8 cellular contexts compared by ENCODE assay signal in the genomic region with DNA sequence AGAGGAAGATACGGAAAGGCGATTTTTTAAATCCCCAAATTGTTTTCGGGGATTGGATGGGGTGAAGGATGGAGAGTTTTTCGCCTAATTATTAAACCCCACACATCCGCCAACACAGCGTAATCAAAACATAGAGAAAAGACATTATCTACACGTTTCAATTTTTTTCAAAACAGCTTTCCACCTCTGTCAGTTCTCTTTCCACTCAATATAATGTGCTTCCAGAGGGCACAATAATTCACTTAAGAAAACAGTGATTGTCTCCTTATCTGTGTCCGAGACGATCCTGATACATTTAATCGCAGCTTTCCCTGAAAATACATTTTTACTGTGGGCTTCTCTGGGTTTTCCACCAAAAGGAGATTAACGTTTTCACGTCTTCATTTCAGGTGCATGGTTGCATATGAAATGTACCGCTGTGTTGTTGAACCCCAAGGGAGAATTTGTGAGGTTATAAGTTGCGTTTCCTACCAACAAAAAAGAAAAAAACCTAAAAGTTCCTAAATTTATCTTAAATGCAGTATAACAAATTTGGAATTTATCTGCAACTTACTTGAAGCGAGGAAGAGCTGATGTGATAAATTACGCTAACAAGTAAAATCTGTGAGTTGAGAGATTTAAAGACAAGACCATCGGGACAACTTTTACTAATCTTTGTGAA. TPM values are rescaled to one million over a fixed set of nuclear protein-coding genes. Genes with fewer than 3 reads are reported as not detected.
DNase-seq lines count a peak whose midpoint lies in the region; ATAC-seq and TF ChIP-seq lines count a peak whose summit lies in the region.

No MANE protein-coding gene starts in this region.

- POLR2A ChIA-PET in WTC11 (lab: Charles Lee) = no interaction called here

- H3F3A ChIP-seq in GM23338 (replicated peaks; ENCODE audit: low read depth) = no peaks in the 10 kb centered on the region

- no peaks in the 10 kb centered on the region for H3K36me3 ChIP-seq in GM23338 (ENCODE audit: insufficient read depth)
- no peaks in the 10 kb centered on the region for H3K36me3 ChIP-seq in left ventricle myocardium inferior
- H3K36me3 ChIP-seq in gastrocnemius medialis = no peaks in the 10 kb centered on the region

- H2AFZ ChIP-seq in GM23338 = peak overlapping the region; percentile 61

- no peaks in the 10 kb centered on the region; the same call in 2 of the 3 replicates for H3K9me3 Mint-ChIP-seq in GM23338
- H3K9me3 Mint-ChIP-seq in WTC11 = no peaks in the 10 kb centered on the region

- H3K27ac Mint-ChIP-seq in GM23338 (no peak overlapping the region), WTC11 (no peak overlapping the region)

- H3K4me3 Mint-ChIP-seq in GM23338 = peak overlapping the region; percentile 94
- H3K4me3 Mint-ChIP-seq in WTC11 = peak overlapping the region; percentile 96

- H3K79me2 ChIP-seq in GM23338 (replicated peaks; ENCODE audit: insufficient read depth) = peaks cover 29% of the 10 kb centered on the region

- peaks cover 24% of the 10 kb centered on the region for H4K20me1 ChIP-seq in GM23338 (replicated peaks; ENCODE audit: insufficient read depth)

- TF ChIP-seq POLR2A in gastrocnemius medialis (IDR thresholded peaks at IDR 0.05) = no peak

- H3K27me3 Mint-ChIP-seq in GM23338 (ENCODE audit: insufficient read depth, low read depth, poor library complexity) = peaks cover 48% of the 10 kb centered on the region
- H3K27me3 Mint-ChIP-seq in WTC11 (ENCODE audit: low read depth) = peaks cover 53% of the 10 kb centered on the region

- CTCF ChIA-PET in WTC11 (lab: Charles Lee) = interaction anchor here (0.9 to 1.2 kb wide), 3 partner anchors 51 to 419 kb away, joined by 4 read pairs; no protein-coding TSS in a partner anchor

- H3K27ac ChIP-seq in GM23338 (ENCODE audit: low read depth) (no peak overlapping the region), left ventricle myocardium inferior (replicated peaks) (peak overlapping the region; percentile 79), gastrocnemius medialis (peak overlapping the region; percentile 80 to 86 (median 84))

- in situ Hi-C loops in gastrocnemius medialis (cut with MboI; ENCODE audit: low sequenced_read_pairs in 4 of 4) = no loop called here

- H3K4me1 ChIP-seq in GM23338 (ENCODE audit: insufficient read depth) = peaks cover 25% of the 10 kb centered on the region
- peaks cover 53% of the 10 kb centered on the region for H3K4me1 ChIP-seq in left ventricle myocardium inferior
- peaks cover 15 to 22% of the 10 kb centered on the region in 2 donors for H3K4me1 ChIP-seq in gastrocnemius medialis

- H3K9me3 ChIP-seq in left ventricle myocardium inferior (replicated peaks) (no peaks in the 10 kb centered on the region), gastrocnemius medialis (no peaks in the 10 kb centered on the region)

- TF ChIP-seq CTCF in GM23338 (conservative IDR thresholded peaks at IDR 0.05; ENCODE audit: low read depth in 2 of 2) (no peak), WTC11 (IDR thresholded peaks at IDR 0.05) (no peak), left ventricle myocardium inferior (IDR thresholded peaks at IDR 0.05; ENCODE audit: borderline replicate concordance) (no peak), gastrocnemius medialis (IDR thresholded peaks at IDR 0.05 in 4 of 5, conservative IDR thresholded peaks at IDR 0.05 in 1 of 5) (no peak)

- H3K36me3 Mint-ChIP-seq in GM23338 (ENCODE audit: low read depth) (peaks cover 6% of the 10 kb centered on the region; the same call in 1 of the 3 replicates), WTC11 (peaks cover 3% of the 10 kb centered on the region; the same call in 1 of the 2 replicates)

- no peaks in the 10 kb centered on the region for H3K9me2 ChIP-seq in GM23338 (ENCODE audit: insufficient read depth)

- H3K4me2 ChIP-seq in GM23338 = peak overlapping the region; percentile 79

- DNase-seq in GM23338 (ENCODE audit: low spot score) (no peak), WTC11 (ENCODE audit: low spot score) (no peak), left ventricle myocardium inferior (no peak), gastrocnemius medialis (no peak), RPMI8226 (no peak)
- DNase-seq in effector CD8-positive, alpha-beta T cell (lab: John Stamatoyannopoulos, UW) = no peak

- peak overlapping the region; percentile 69 for H3K4me3 ChIP-seq in GM23338
- H3K4me3 ChIP-seq in left ventricle myocardium inferior = peak overlapping the region; percentile 98
- H3K4me3 ChIP-seq in gastrocnemius medialis = peak overlapping the region; percentile 87 to 96 (median 94)

- ATAC-seq in GM23338 = no peak
- no peak for ATAC-seq in WTC11
- ATAC-seq in gastrocnemius medialis = no peak
- ATAC-seq in HG03469 (IDR thresholded peaks at IDR 0.05; ENCODE audit: unreplicated experiment) = no peak
- ATAC-seq in HG02798 (IDR thresholded peaks at IDR 0.05; ENCODE audit: poor library complexity, unreplicated experiment) = no peak

- intact Hi-C loops in left ventricle myocardium inferior (cut with micrococcal nuclease) = no loop called here
- intact Hi-C loops in gastrocnemius medialis (cut with DNase I; ENCODE audit: low total_unique reads) = loop anchor here (5.0 kb wide), 1 partner anchor 52 kb away; no protein-coding TSS in a partner anchor

- H3K4me1 Mint-ChIP-seq in GM23338 (peaks cover 34% of the 10 kb centered on the region), WTC11 (peaks cover 51% of the 10 kb centered on the region)

- peaks cover 57% of the 10 kb centered on the region for H3K27me3 ChIP-seq in GM23338 (ENCODE audit: insufficient read depth)
- peaks cover 4% of the 10 kb centered on the region for H3K27me3 ChIP-seq in left ventricle myocardium inferior (ENCODE audit: low read depth)
- no peaks in the 10 kb centered on the region for H3K27me3 ChIP-seq in gastrocnemius medialis

TF ChIP-seq in GM23338, 12 proteins besides CTCF, POLR2A, EP300 and RAD21:
- TF ChIP-seq POLR2AphosphoS5 (IDR thresholded peaks at IDR 0.05; ENCODE audit: low read depth) (no peak), CREB1 (CRISPR knock-in tag; IDR thresholded peaks at IDR 0.05; ENCODE audit: low read depth) (no peak), EZH2 (IDR thresholded peaks at IDR 0.05; ENCODE audit: low read depth, unreplicated experiment) (peak; percentile 1), JUNB (IDR thresholded peaks at IDR 0.05; ENCODE audit: unreplicated experiment) (no peak), ETS1 (IDR thresholded peaks at IDR 0.05) (no peak), EZH2phosphoT487 (IDR thresholded peaks at IDR 0.05; ENCODE audit: unreplicated experiment) (no peak)
TF ChIP-seq in GM23338: peak in this region for 1.

TF ChIP-seq in WTC11, 78 proteins besides CTCF, POLR2A, EP300 and RAD21 (continues in another document):
- TF ChIP-seq, protein P1, sequence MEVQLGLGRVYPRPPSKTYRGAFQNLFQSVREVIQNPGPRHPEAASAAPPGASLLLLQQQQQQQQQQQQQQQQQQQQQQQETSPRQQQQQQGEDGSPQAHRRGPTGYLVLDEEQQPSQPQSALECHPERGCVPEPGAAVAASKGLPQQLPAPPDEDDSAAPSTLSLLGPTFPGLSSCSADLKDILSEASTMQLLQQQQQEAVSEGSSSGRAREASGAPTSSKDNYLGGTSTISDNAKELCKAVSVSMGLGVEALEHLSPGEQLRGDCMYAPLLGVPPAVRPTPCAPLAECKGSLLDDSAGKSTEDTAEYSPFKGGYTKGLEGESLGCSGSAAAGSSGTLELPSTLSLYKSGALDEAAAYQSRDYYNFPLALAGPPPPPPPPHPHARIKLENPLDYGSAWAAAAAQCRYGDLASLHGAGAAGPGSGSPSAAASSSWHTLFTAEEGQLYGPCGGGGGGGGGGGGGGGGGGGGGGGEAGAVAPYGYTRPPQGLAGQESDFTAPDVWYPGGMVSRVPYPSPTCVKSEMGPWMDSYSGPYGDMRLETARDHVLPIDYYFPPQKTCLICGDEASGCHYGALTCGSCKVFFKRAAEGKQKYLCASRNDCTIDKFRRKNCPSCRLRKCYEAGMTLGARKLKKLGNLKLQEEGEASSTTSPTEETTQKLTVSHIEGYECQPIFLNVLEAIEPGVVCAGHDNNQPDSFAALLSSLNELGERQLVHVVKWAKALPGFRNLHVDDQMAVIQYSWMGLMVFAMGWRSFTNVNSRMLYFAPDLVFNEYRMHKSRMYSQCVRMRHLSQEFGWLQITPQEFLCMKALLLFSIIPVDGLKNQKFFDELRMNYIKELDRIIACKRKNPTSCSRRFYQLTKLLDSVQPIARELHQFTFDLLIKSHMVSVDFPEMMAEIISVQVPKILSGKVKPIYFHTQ (CRISPR knock-in tag; IDR thresholded peaks at IDR 0.05) = no peak
- TF ChIP-seq FOXK1 (CRISPR knock-in tag; IDR thresholded peaks at IDR 0.05) (no peak), SMAD3 (CRISPR knock-in tag; IDR thresholded peaks at IDR 0.05; ENCODE audit: borderline replicate concordance) (no peak), HMGXB4 (CRISPR knock-in tag; IDR thresholded peaks at IDR 0.05) (no peak), NR2C2 (CRISPR knock-in tag; IDR thresholded peaks at IDR 0.05) (no peak), NR3C1 (CRISPR knock-in tag; conservative IDR thresholded peaks at IDR 0.05; ENCODE audit: low read depth) (no peak), TP53 (CRISPR knock-in tag; IDR thresholded peaks at IDR 0.05) (no peak)

RNA-seq across cellular contexts. Expression of gene OBI1, which starts 0.6 kb away (rescaled TPM):
- total RNA-seq in GM23338 (2014; rRNA removed; shearing (Covaris generic)) = 8.7 and 11.1 TPM in 2 replicates
- 6.7 and 8.2 TPM in 2 replicates for polyA plus RNA-seq in GM23338 (2016; fragmentation: Nextera tagmentation; extraction: Ambion mirVana)
- total RNA-seq in WTC11 (2021) (13.4 to 16.9 TPM (median 16.7 TPM) in 3 replicates), left ventricle myocardium inferior (10.0 TPM), gastrocnemius medialis (1 to 10 TPM; 4.8 to 6.7 (median 5.8) TPM)

RNA-seq across cellular contexts. Expression of gene POU4F1, which starts 56.2 kb away (rescaled TPM):
- total RNA-seq in GM23338 (2014; rRNA removed; shearing (Covaris generic)) = 0.03 TPM in 1 of 2 replicates, not detected in the other
- polyA plus RNA-seq in GM23338 (2016; fragmentation: Nextera tagmentation; extraction: Ambion mirVana) = 0.05 and 0.14 TPM in 2 replicates
- total RNA-seq in WTC11 (2021) (0.11 to 0.26 TPM (median 0.14 TPM) in 3 replicates), left ventricle myocardium inferior (not detected), gastrocnemius medialis (not detected)
